In genomic region chr11:100984668-100985067, GRCh38 we compare ENCODE assay signal across 17 cellular contexts.
DNase-seq lines count a peak whose midpoint lies in the region; ATAC-seq and TF ChIP-seq lines count a peak whose summit lies in the region.
"Had no signal": no experiment of that assay in that cellular context is flagged by ENCODE, and none has a peak within 500 bp of the region (broad histone marks: within the 10 kb centered on the region; RNA-seq: fewer than 3 reads in every experiment).

No MANE protein-coding gene starts in this region.

- H3K9me3 Mint-ChIP-seq in naive B cell = no peaks in the 10 kb centered on the region
- peaks cover 0 to 13% of the 10 kb centered on the region in 2 donors for H3K9me3 Mint-ChIP-seq in activated naive CD4-positive, alpha-beta T cell treated with anti-CD3 and anti-CD28 coated beads, Interleukin-2, amount 50 U/mL, for 72 hours

- peaks cover 7 to 9% (median 8%) of the 10 kb centered on the region in 3 donors for H3K4me1 Mint-ChIP-seq in naive B cell
- H3K4me1 Mint-ChIP-seq: central memory CD8-positive, alpha-beta T cell had no signal

- no peak overlapping the region for H3K27ac Mint-ChIP-seq in naive B cell
- no peak overlapping the region for H3K27ac Mint-ChIP-seq in activated naive CD4-positive, alpha-beta T cell treated with anti-CD3 and anti-CD28 coated beads, Interleukin-2, amount 50 U/mL, for 72 hours
- H3K27ac Mint-ChIP-seq: progenitor cell of endocrine pancreas had no signal

- H3K4me1 ChIP-seq in SK-N-SH (ENCODE audit: control insufficient read depth in 1 of 2, insufficient read depth in 2 of 2, low read depth in 1 of 2, low read length in 1 of 2) = no peaks in the 10 kb centered on the region

- TF ChIP-seq EP300 in SK-N-SH (IDR thresholded peaks at IDR 0.05; ENCODE audit: borderline replicate concordance in 1 of 2, low read depth in 1 of 2, low read length in 1 of 2) = no peak

- H3K79me2 ChIP-seq in SK-N-SH (ENCODE audit: insufficient read depth) = no peaks in the 10 kb centered on the region

- H3K27ac ChIP-seq in SK-N-SH (ENCODE audit: low read depth in 2 of 2, low read length in 1 of 2) = no peak overlapping the region
- H3K27ac ChIP-seq: C4-2B, thoracic aorta had no signal

- H3K4me3 Mint-ChIP-seq in naive B cell = no peak overlapping the region
- H3K4me3 Mint-ChIP-seq: central memory CD8-positive, alpha-beta T cell had no signal

- no peaks in the 10 kb centered on the region for H3K36me3 ChIP-seq in SK-N-SH (replicated peaks in 1 of 2; ENCODE audit: control insufficient read depth in 1 of 2, insufficient read depth in 2 of 2, low read length in 1 of 2)
- H3K36me3 ChIP-seq: MG63, thoracic aorta had no signal

- H4K20me1 ChIP-seq in SK-N-SH (ENCODE audit: insufficient read depth) = no peaks in the 10 kb centered on the region

- peak; percentile 85 for ATAC-seq in GM18909 (IDR thresholded peaks at IDR 0.05; ENCODE audit: poor library complexity, unreplicated experiment)
- ATAC-seq in GM21717 (IDR thresholded peaks at IDR 0.05; ENCODE audit: unreplicated experiment) = peak; percentile 79
- peak; percentile 65 for ATAC-seq in HG03139 (IDR thresholded peaks at IDR 0.05; ENCODE audit: unreplicated experiment)
- peak; percentile 92 to 99 for ATAC-seq in naive B cell (ENCODE audit: low read depth in 2 of 2)
- no peak for ATAC-seq in activated naive CD4-positive, alpha-beta T cell treated with anti-CD3 and anti-CD28 coated beads, Interleukin-2, amount 50 U/mL, for 72 hours
- ATAC-seq: mucosa of descending colon, PC-3 had no signal

- no peak overlapping the region for H3K4me2 ChIP-seq in SK-N-SH

- H3K9me3 ChIP-seq in SK-N-SH = no peaks in the 10 kb centered on the region
- H3K9me3 ChIP-seq: MG63, mucosa of descending colon, thoracic aorta had no signal

- H3K36me3 Mint-ChIP-seq in naive B cell = peaks cover 0 to 14% of the 10 kb centered on the region in 2 donors
- no peaks in the 10 kb centered on the region for H3K36me3 Mint-ChIP-seq in activated naive CD4-positive, alpha-beta T cell treated with anti-CD3 and anti-CD28 coated beads, Interleukin-2, amount 50 U/mL, for 72 hours

- H3K27me3 ChIP-seq in SK-N-SH (ENCODE audit: insufficient read depth) = no peaks in the 10 kb centered on the region
- H3K27me3 ChIP-seq: MG63 had no signal

- 27% methylated on average over 3 of the region's 3 CpGs for WGBS in SK-N-SH (ENCODE audit: low lambda C conversion rate)

- no peak overlapping the region for H3K9ac ChIP-seq in SK-N-SH

- no peak for TF ChIP-seq RAD21 in SK-N-SH (IDR thresholded peaks at IDR 0.05; ENCODE audit: low read length)

- H2AFZ ChIP-seq in SK-N-SH (ENCODE audit: low read depth) = no peak overlapping the region

- H3K27me3 Mint-ChIP-seq in naive B cell = no peaks in the 10 kb centered on the region
- H3K27me3 Mint-ChIP-seq: central memory CD8-positive, alpha-beta T cell; progenitor cell of endocrine pancreas had no signal

- peak; percentile 9 for DNase-seq in naive B cell
- no peak for DNase-seq in SK-N-SH
- DNase-seq in activated naive CD4-positive, alpha-beta T cell treated with anti-CD3 and anti-CD28 coated beads, Interleukin-2, amount 50 U/mL, for 72 hours (ENCODE audit: low spot score in 2 of 2) = no peak
- DNase-seq in GOT3 (lab: John Stamatoyannopoulos, UW) = no peak
- no peak for DNase-seq in activated naive CD4-positive, alpha-beta T cell (lab: John Stamatoyannopoulos, UW)
- DNase-seq: activated CD4-positive, alpha-beta T cell treated with anti-CD3 and anti-CD28 coated beads for 1 hour; MG63; mucosa of descending colon; NCI-H2227 treated with DMSO at 0.1 percent for 48 hours; PC-3 had no signal

- POLR2A ChIA-PET in SK-N-SH (lab: Yijun Ruan, JAX) = no interaction called here

- no peaks in the 10 kb centered on the region for H3K9me2 ChIP-seq in SK-N-SH

- H3K4me3 ChIP-seq in SK-N-SH (ENCODE audit: low read depth in 2 of 2, low read length in 1 of 2) = no peak overlapping the region
- H3K4me3 ChIP-seq: MG63, mucosa of descending colon, thoracic aorta had no signal

- CTCF ChIA-PET in SK-N-SH (lab: Yijun Ruan, JAX) = no interaction called here

- H3F3A ChIP-seq in SK-N-SH (replicated peaks; ENCODE audit: insufficient read depth) = no peaks in the 10 kb centered on the region

- TF ChIP-seq CTCF in SK-N-SH (IDR thresholded peaks at IDR 0.05) = no peak

TF ChIP-seq in SK-N-SH, 30 proteins besides CTCF, POLR2A, EP300 and RAD21:
- TF ChIP-seq TCF12 (IDR thresholded peaks at IDR 0.05) (no peak), IRF3 (IDR thresholded peaks at IDR 0.05; ENCODE audit: low read depth, low read length) (no peak), YY1 (IDR thresholded peaks at IDR 0.05; ENCODE audit: low read depth) (no peak), ELF1 (IDR thresholded peaks at IDR 0.05) (no peak), ZBTB33 (IDR thresholded peaks at IDR 0.05; ENCODE audit: borderline replicate concordance, low read depth) (no peak), TAF1 (IDR thresholded peaks at IDR 0.05; ENCODE audit: borderline replicate concordance, low read depth, low read length) (no peak), USF1 (IDR thresholded peaks at IDR 0.05; ENCODE audit: borderline replicate concordance, low read depth) (no peak), REST (IDR thresholded peaks at IDR 0.05; ENCODE audit: low read depth, low read length) (no peak), FOXJ3 (CRISPR knock-in tag; IDR thresholded peaks at IDR 0.05) (no peak), USF2 (IDR thresholded peaks at IDR 0.05; ENCODE audit: borderline replicate concordance, low read depth, low read length) (no peak), MEF2A (IDR thresholded peaks at IDR 0.05; ENCODE audit: borderline replicate concordance, low read depth) (no peak), FOSL2 (IDR thresholded peaks at IDR 0.05; ENCODE audit: borderline replicate concordance, low read depth) (no peak)
TF ChIP-seq in SK-N-SH: peak in this region for 0.

Comparison
In these comparisons a context has a peak if more than half of its experiments do, and no peak if none do; other contexts are left out.
1. ATAC-seq: peak in GM18909 (single experiment), GM21717 (single experiment), HG03139 (single experiment) and naive B cell (2 of 2); none in activated naive CD4-positive, alpha-beta T cell treated with anti-CD3 and anti-CD28 coated beads, Interleukin-2, amount 50 U/mL, for 72 hours (0 of 2).